Comparison of ENCODE assay signal across 1 cellular context in genomic region chr1:13239633-13240032, GRCh38.
TF ChIP-seq lines count a peak whose summit lies in the region.

No MANE protein-coding gene starts in this region.

TF ChIP-seq in K562, 482 proteins besides CTCF, POLR2A, EP300 and RAD21:
- peak; percentile 92 for TF ChIP-seq ZNF512 (tag; IDR thresholded peaks at IDR 0.05)
- TF ChIP-seq ELF4 (CRISPR knock-in tag; IDR thresholded peaks at IDR 0.05) = 0 out of 2 replicates have a peak, but pooled peaks have one; percentile 6
